Comparison of ENCODE assay signal across 20 cellular contexts in genomic region chr15:69747193-69747592, GRCh38.
DNase-seq lines count a peak whose midpoint lies in the region; ATAC-seq and TF ChIP-seq lines count a peak whose summit lies in the region.
"Had no signal": no experiment of that assay in that cellular context is flagged by ENCODE, and none has a peak within 500 bp of the region (broad histone marks: within the 10 kb centered on the region; RNA-seq: fewer than 3 reads in every experiment).

No MANE protein-coding gene starts in this region.

- no peak overlapping the region for H3K27ac ChIP-seq in RWPE2 (ENCODE audit: poor library complexity, severe bottlenecking)
- H3K27ac ChIP-seq in neutrophil = peak overlapping the region; percentile 58
- no peak overlapping the region for H3K27ac ChIP-seq in hepatocyte

- no peaks in the 10 kb centered on the region for H4K20me1 ChIP-seq in hepatocyte (ENCODE audit: insufficient read depth, poor library complexity, severe bottlenecking)

- TF ChIP-seq CTCF in RWPE2 (IDR thresholded peaks at IDR 0.05; ENCODE audit: poor library complexity, severe bottlenecking) = no peak
- TF ChIP-seq CTCF in neutrophil (IDR thresholded peaks at IDR 0.05) = no peak
- TF ChIP-seq CTCF in hepatocyte (IDR thresholded peaks at IDR 0.05; ENCODE audit: poor library complexity) = no peak

- H3K79me2 ChIP-seq in hepatocyte = no peaks in the 10 kb centered on the region

- H3K36me3 ChIP-seq in RWPE2 (ENCODE audit: low read depth) (no peaks in the 10 kb centered on the region), neutrophil (no peaks in the 10 kb centered on the region), hepatocyte (replicated peaks; ENCODE audit: insufficient read depth, low read depth) (no peaks in the 10 kb centered on the region)
- H3K36me3 ChIP-seq: BE2C had no signal

- 87% methylated on average over 5 of the region's 5 CpGs for WGBS in hepatocyte (ENCODE audit: low lambda C conversion rate, missing lambda C conversion rate)

- 0 out of 3 replicates have a peak, but pooled peaks have one; percentile 27 for ATAC-seq in RWPE2 (ENCODE audit: low read depth)
- ATAC-seq: HCT116 had no signal

- DNase-seq in activated CD8-positive, alpha-beta memory T cell treated with anti-CD3 and anti-CD28 coated beads for 24 hours = peak; percentile 50
- no peak for DNase-seq in activated CD8-positive, alpha-beta memory T cell treated with anti-CD3 and anti-CD28 coated beads, Interleukin-2, amount 50 U/mL, for 48 hours
- DNase-seq in RWPE2 (ENCODE audit: low spot score) (no peak), OCI-M2 (lab: John Stamatoyannopoulos, UW; ENCODE audit: unreplicated experiment) (no peak), hepatocyte (ENCODE audit: low spot score) (no peak)
- DNase-seq: ACHN; BE2C; C1 segment of cervical spinal cord; CD4-positive, CD25-positive, alpha-beta regulatory T cell; CD8-positive, alpha-beta memory T cell; COR-L47; DMS153; DMS79; GF-D8; GOT3; H7; HFFc6; IMR-90 had no signal

- no peak overlapping the region for H2AFZ ChIP-seq in hepatocyte

- H3K9me3 ChIP-seq in RWPE2 (ENCODE audit: severe bottlenecking) (no peaks in the 10 kb centered on the region), neutrophil (no peaks in the 10 kb centered on the region), hepatocyte (ENCODE audit: low read depth) (no peaks in the 10 kb centered on the region)
- H3K9me3 ChIP-seq: BE2C had no signal

- H3K4me2 ChIP-seq in hepatocyte = no peak overlapping the region

- H3K27me3 ChIP-seq in RWPE2 (ENCODE audit: insufficient read depth, poor library complexity, severe bottlenecking) (peaks cover 4% of the 10 kb centered on the region), neutrophil (no peaks in the 10 kb centered on the region), hepatocyte (no peaks in the 10 kb centered on the region)
- H3K27me3 ChIP-seq: BE2C had no signal

- no peak overlapping the region for H3K4me3 ChIP-seq in RWPE2 (ENCODE audit: severe bottlenecking)
- H3K4me3 ChIP-seq in neutrophil (ENCODE audit: low read depth in 1 of 2, low read length in 1 of 2) = no peak overlapping the region
- no peak overlapping the region for H3K4me3 ChIP-seq in hepatocyte

- H3K4me1 ChIP-seq in RWPE2 (ENCODE audit: insufficient read depth, poor library complexity, severe bottlenecking) = no peaks in the 10 kb centered on the region
- H3K4me1 ChIP-seq in neutrophil (ENCODE audit: control insufficient read depth in 1 of 2, insufficient read depth in 1 of 2, low read depth in 1 of 2, low read length in 1 of 2) = peaks cover 41 to 53% of the 10 kb centered on the region in 2 experiments
- H3K4me1 ChIP-seq in hepatocyte (ENCODE audit: insufficient read depth) = no peaks in the 10 kb centered on the region
- H3K4me1 ChIP-seq: BE2C had no signal

- H3K9me2 ChIP-seq in hepatocyte (replicated peaks; ENCODE audit: insufficient read depth) = no peaks in the 10 kb centered on the region
